Comparison of ENCODE assay signal across 1 cellular context in the genomic region with DNA sequence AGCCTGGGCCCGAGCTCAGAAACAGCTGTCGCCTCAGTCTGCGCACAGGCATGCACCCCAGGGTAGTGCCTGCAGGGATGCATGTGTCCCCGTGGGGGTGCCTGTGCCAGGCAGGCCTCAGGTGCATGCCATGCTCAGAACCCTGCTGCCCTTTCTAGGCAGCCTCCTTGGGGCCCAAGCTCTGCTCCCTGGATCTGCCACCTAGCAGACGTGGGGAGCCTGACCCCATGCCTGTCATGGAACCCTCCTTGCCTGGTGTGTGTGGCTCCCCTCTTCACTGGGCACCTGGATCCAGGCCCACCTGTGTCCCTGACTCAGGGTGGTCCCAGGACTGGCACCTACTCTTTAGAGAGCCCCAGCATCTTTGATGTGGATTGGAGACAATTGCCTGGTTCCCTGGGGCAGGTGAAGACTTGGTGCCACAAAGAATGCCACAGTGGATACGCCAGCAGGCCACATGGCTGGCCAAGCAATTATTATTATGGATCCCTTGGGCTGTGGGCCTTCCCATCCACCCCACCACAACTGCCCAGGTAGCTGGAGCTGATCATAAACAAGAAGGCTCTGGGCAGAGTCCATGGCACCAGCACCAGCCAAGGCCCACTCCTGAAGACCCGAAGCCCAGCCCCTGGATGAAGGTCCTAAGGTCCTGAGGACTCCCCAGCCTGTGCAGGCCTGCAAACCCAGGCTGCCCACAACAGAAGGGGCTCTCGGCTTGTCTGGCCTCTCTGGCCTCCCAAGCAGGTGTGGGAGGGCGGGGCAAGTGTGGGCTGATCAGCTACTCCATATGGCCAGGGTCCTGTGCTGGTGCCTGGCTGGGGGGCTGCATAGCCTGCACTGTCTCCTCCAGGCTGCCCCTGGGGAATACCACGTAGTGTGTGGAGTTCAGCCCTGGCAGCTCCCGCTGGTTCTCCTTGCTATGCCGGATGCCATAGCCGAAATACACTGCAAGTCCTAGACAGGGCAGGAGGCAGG.
TF ChIP-seq lines count a peak whose summit lies in the region.

No MANE protein-coding gene starts in this region.

TF ChIP-seq in K562, 482 proteins besides CTCF, POLR2A, EP300 and RAD21:
- no peak for TF ChIP-seq CBX1 (IDR thresholded peaks at IDR 0.05; ENCODE audit: low read depth)
- no peak for TF ChIP-seq ETV1 (tag; conservative IDR thresholded peaks at IDR 0.05; ENCODE audit: low read depth)
- TF ChIP-seq, protein P1, sequence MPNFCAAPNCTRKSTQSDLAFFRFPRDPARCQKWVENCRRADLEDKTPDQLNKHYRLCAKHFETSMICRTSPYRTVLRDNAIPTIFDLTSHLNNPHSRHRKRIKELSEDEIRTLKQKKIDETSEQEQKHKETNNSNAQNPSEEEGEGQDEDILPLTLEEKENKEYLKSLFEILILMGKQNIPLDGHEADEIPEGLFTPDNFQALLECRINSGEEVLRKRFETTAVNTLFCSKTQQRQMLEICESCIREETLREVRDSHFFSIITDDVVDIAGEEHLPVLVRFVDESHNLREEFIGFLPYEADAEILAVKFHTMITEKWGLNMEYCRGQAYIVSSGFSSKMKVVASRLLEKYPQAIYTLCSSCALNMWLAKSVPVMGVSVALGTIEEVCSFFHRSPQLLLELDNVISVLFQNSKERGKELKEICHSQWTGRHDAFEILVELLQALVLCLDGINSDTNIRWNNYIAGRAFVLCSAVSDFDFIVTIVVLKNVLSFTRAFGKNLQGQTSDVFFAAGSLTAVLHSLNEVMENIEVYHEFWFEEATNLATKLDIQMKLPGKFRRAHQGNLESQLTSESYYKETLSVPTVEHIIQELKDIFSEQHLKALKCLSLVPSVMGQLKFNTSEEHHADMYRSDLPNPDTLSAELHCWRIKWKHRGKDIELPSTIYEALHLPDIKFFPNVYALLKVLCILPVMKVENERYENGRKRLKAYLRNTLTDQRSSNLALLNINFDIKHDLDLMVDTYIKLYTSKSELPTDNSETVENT (CRISPR knock-in tag; IDR thresholded peaks at IDR 0.05): peak; percentile 24; the same call in 1 of the 2 replicates
- TF ChIP-seq ZNF184 (CRISPR knock-in tag; IDR thresholded peaks at IDR 0.05): peak; percentile 12; the same call in 1 of the 2 replicates
- TF ChIP-seq KLF10 (CRISPR knock-in tag; IDR thresholded peaks at IDR 0.05): 0 out of 2 replicates have a peak, but pooled peaks have one; percentile 26
- TF ChIP-seq SRSF9 (IDR thresholded peaks at IDR 0.05; ENCODE audit: borderline replicate concordance, low read depth, low read length): no peak
- 0 out of 2 replicates have a peak, but pooled peaks have one; percentile 22 for TF ChIP-seq PRMT5 (CRISPR knock-in tag; IDR thresholded peaks at IDR 0.05)
- TF ChIP-seq STAG1 (CRISPR knock-in tag; IDR thresholded peaks at IDR 0.05; ENCODE audit: borderline replicate concordance): 0 out of 2 replicates have a peak, but pooled peaks have one; percentile 25
- TF ChIP-seq FUS (optimal IDR thresholded peaks at IDR 0.05; ENCODE audit: low read depth, low read length): no peak
- TF ChIP-seq, protein P2, sequence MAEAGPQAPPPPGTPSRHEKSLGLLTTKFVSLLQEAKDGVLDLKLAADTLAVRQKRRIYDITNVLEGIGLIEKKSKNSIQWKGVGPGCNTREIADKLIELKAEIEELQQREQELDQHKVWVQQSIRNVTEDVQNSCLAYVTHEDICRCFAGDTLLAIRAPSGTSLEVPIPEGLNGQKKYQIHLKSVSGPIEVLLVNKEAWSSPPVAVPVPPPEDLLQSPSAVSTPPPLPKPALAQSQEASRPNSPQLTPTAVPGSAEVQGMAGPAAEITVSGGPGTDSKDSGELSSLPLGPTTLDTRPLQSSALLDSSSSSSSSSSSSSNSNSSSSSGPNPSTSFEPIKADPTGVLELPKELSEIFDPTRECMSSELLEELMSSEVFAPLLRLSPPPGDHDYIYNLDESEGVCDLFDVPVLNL (CRISPR knock-in tag; IDR thresholded peaks at IDR 0.05; ENCODE audit: low read depth): peak; percentile 76; the same call in 1 of the 2 replicates
- TF ChIP-seq, protein P3, sequence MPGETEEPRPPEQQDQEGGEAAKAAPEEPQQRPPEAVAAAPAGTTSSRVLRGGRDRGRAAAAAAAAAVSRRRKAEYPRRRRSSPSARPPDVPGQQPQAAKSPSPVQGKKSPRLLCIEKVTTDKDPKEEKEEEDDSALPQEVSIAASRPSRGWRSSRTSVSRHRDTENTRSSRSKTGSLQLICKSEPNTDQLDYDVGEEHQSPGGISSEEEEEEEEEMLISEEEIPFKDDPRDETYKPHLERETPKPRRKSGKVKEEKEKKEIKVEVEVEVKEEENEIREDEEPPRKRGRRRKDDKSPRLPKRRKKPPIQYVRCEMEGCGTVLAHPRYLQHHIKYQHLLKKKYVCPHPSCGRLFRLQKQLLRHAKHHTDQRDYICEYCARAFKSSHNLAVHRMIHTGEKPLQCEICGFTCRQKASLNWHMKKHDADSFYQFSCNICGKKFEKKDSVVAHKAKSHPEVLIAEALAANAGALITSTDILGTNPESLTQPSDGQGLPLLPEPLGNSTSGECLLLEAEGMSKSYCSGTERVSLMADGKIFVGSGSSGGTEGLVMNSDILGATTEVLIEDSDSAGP (CRISPR knock-in tag; IDR thresholded peaks at IDR 0.05): peak; percentile 61
- no peak for TF ChIP-seq STAT5A (IDR thresholded peaks at IDR 0.05; ENCODE audit: borderline replicate concordance, low read length)
- TF ChIP-seq PHB (CRISPR knock-in tag; IDR thresholded peaks at IDR 0.05): peak; percentile 17; the same call in 1 of the 2 replicates
- TF ChIP-seq SRSF3 (IDR thresholded peaks at IDR 0.05; ENCODE audit: insufficient read depth, low read length): 0 out of 2 replicates have a peak, but pooled peaks have one; percentile 20
- TF ChIP-seq, protein P4, sequence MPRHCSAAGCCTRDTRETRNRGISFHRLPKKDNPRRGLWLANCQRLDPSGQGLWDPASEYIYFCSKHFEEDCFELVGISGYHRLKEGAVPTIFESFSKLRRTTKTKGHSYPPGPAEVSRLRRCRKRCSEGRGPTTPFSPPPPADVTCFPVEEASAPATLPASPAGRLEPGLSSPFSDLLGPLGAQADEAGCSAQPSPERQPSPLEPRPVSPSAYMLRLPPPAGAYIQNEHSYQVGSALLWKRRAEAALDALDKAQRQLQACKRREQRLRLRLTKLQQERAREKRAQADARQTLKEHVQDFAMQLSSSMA (CRISPR knock-in tag; IDR thresholded peaks at IDR 0.05): 0 out of 2 replicates have a peak, but pooled peaks have one; percentile 46
- TF ChIP-seq TOE1 (IDR thresholded peaks at IDR 0.05; ENCODE audit: borderline replicate concordance): no peak
- TF ChIP-seq TOE1 (CRISPR knock-in tag; IDR thresholded peaks at IDR 0.05; ENCODE audit: borderline replicate concordance, low read depth): 0 out of 2 replicates have a peak, but pooled peaks have one; percentile 13
- TF ChIP-seq ZC3H4 (CRISPR knock-in tag; IDR thresholded peaks at IDR 0.05; ENCODE audit: borderline replicate concordance): peak; percentile 66; the same call in 1 of the 2 replicates
- TF ChIP-seq BRCA1 (IDR thresholded peaks at IDR 0.05): no peak
- 0 out of 2 replicates have a peak, but pooled peaks have one; percentile 84 for TF ChIP-seq BRCA1 (CRISPR knock-in tag; IDR thresholded peaks at IDR 0.05)
- TF ChIP-seq HDAC6 (IDR thresholded peaks at IDR 0.05; ENCODE audit: low read depth, low read length): 0 out of 2 replicates have a peak, but pooled peaks have one; percentile 57
- TF ChIP-seq, protein P5, sequence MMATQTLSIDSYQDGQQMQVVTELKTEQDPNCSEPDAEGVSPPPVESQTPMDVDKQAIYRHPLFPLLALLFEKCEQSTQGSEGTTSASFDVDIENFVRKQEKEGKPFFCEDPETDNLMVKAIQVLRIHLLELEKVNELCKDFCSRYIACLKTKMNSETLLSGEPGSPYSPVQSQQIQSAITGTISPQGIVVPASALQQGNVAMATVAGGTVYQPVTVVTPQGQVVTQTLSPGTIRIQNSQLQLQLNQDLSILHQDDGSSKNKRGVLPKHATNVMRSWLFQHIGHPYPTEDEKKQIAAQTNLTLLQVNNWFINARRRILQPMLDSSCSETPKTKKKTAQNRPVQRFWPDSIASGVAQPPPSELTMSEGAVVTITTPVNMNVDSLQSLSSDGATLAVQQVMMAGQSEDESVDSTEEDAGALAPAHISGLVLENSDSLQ (IDR thresholded peaks at IDR 0.05): no peak
- TF ChIP-seq, protein P6, sequence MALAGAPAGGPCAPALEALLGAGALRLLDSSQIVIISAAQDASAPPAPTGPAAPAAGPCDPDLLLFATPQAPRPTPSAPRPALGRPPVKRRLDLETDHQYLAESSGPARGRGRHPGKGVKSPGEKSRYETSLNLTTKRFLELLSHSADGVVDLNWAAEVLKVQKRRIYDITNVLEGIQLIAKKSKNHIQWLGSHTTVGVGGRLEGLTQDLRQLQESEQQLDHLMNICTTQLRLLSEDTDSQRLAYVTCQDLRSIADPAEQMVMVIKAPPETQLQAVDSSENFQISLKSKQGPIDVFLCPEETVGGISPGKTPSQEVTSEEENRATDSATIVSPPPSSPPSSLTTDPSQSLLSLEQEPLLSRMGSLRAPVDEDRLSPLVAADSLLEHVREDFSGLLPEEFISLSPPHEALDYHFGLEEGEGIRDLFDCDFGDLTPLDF (CRISPR knock-in tag; IDR thresholded peaks at IDR 0.05): peak; percentile 47; the same call in 1 of the 2 replicates
- peak; percentile 16; the same call in 1 of the 2 replicates for TF ChIP-seq PURB (CRISPR knock-in tag; IDR thresholded peaks at IDR 0.05; ENCODE audit: low read depth)
- 0 out of 2 replicates have a peak, but pooled peaks have one; percentile 56 for TF ChIP-seq HMG20B (CRISPR knock-in tag; IDR thresholded peaks at IDR 0.05)
- peak; percentile 19 for TF ChIP-seq KDM5B (IDR thresholded peaks at IDR 0.05; ENCODE audit: insufficient replicate concordance, low read depth, low read length)
